In genomic region chr14:57390037-57390805, GRCh38 we compare ENCODE assay signal across 1 cellular context.
TF ChIP-seq lines count a peak whose summit lies in the region.

TSS of gene NAA30 (plus strand) at chr14:57390586. CDS start at chr14:57390958, 372 bp downstream.

TF ChIP-seq in K562, 482 proteins besides CTCF, POLR2A, EP300 and RAD21 (continued from another document and continues in another):
- 0 out of 2 replicates have a peak, but pooled peaks have one; percentile 6 for TF ChIP-seq MITF (IDR thresholded peaks at IDR 0.05)
- no peak for TF ChIP-seq ZNF589 (CRISPR knock-in tag; IDR thresholded peaks at IDR 0.05; ENCODE audit: low read depth)
- no peak for TF ChIP-seq PURB (CRISPR knock-in tag; IDR thresholded peaks at IDR 0.05; ENCODE audit: low read depth)
- no peak for TF ChIP-seq ZC3H11A (IDR thresholded peaks at IDR 0.05; ENCODE audit: low read depth, low read length)
- TF ChIP-seq ELF2 (CRISPR knock-in tag; IDR thresholded peaks at IDR 0.05), result no peak
- TF ChIP-seq ATF6 (CRISPR knock-in tag; IDR thresholded peaks at IDR 0.05), result no peak
- TF ChIP-seq SPI1 (IDR thresholded peaks at IDR 0.05; ENCODE audit: borderline replicate concordance, low read depth, low read length), result 0 out of 2 replicates have a peak, but pooled peaks have one; percentile 44
- no peak for TF ChIP-seq ZNF165 (CRISPR knock-in tag; IDR thresholded peaks at IDR 0.05; ENCODE audit: borderline replicate concordance)
- 0 out of 2 replicates have a peak, but pooled peaks have one; percentile 19 for TF ChIP-seq HDAC2 (IDR thresholded peaks at IDR 0.05)
- no peak for TF ChIP-seq ZNF76 (CRISPR knock-in tag; IDR thresholded peaks at IDR 0.05; ENCODE audit: borderline replicate concordance)
- no peak for TF ChIP-seq NCOA1 (IDR thresholded peaks at IDR 0.05; ENCODE audit: low read depth)
- peak in 1 of 2 experiments; percentile 38; a peak in 1 of 4 replicates for TF ChIP-seq HDAC1 (IDR thresholded peaks at IDR 0.05)
- TF ChIP-seq USF1 (CRISPR knock-in tag; IDR thresholded peaks at IDR 0.05), result no peak
- TF ChIP-seq CREB5 (CRISPR knock-in tag; IDR thresholded peaks at IDR 0.05), result no peak
- TF ChIP-seq TFAP4 (CRISPR knock-in tag; IDR thresholded peaks at IDR 0.05; ENCODE audit: borderline replicate concordance), result peak; percentile 96
- TF ChIP-seq FUS (optimal IDR thresholded peaks at IDR 0.05; ENCODE audit: low read depth, low read length), result no peak
- peak; percentile 54 for TF ChIP-seq SUPT5H (IDR thresholded peaks at IDR 0.05)
- no peak for TF ChIP-seq CHD2 (IDR thresholded peaks at IDR 0.05; ENCODE audit: low read depth, low read length)
- no peak for TF ChIP-seq SREBF2 (CRISPR knock-in tag; IDR thresholded peaks at IDR 0.05)
- TF ChIP-seq PHF8 (IDR thresholded peaks at IDR 0.05; ENCODE audit: borderline replicate concordance, low read length), result peak; percentile 63
- peak in 1 of 2 experiments; percentile 53; a peak in 2 of 4 replicates for TF ChIP-seq MAZ (CRISPR knock-in tag; conservative IDR thresholded peaks at IDR 0.05 in 1 of 2, IDR thresholded peaks at IDR 0.05 in 1 of 2)
- TF ChIP-seq CHD1 (IDR thresholded peaks at IDR 0.05; ENCODE audit: low read length), result no peak
- no peak for TF ChIP-seq ZNF79 (CRISPR knock-in tag; IDR thresholded peaks at IDR 0.05; ENCODE audit: low read depth)
- TF ChIP-seq RCOR1 (IDR thresholded peaks at IDR 0.05; ENCODE audit: borderline replicate concordance in 1 of 2, low read depth in 2 of 2, low read length in 2 of 2), result peak in 1 of 2 experiments; percentile 13; a peak in 1 of 4 replicates
- TF ChIP-seq ZBTB8A (IDR thresholded peaks at IDR 0.05; ENCODE audit: partially characterized antibody), result no peak
- TF ChIP-seq E2F6 (IDR thresholded peaks at IDR 0.05; ENCODE audit: borderline replicate concordance in 1 of 2, extremely low read depth in 1 of 2, insufficient read depth in 1 of 2, insufficient read length in 1 of 2, low read depth in 1 of 2, low read length in 1 of 2, poor library complexity in 1 of 2, severe bottlenecking in 1 of 2), result peak; percentile 29 to 39
- TF ChIP-seq POLR2AphosphoS5 (IDR thresholded peaks at IDR 0.05; ENCODE audit: control insufficient read depth, insufficient read depth, low read depth, low read length), result 0 out of 2 replicates have a peak, but pooled peaks have one; percentile 45
- 0 out of 2 replicates have a peak, but pooled peaks have one; percentile 6 for TF ChIP-seq ARID1B (IDR thresholded peaks at IDR 0.05)
- peak; percentile 67 for TF ChIP-seq TAF1 (IDR thresholded peaks at IDR 0.05; ENCODE audit: control insufficient read depth, extremely low read depth, insufficient read depth, low read length, severe bottlenecking)
- TF ChIP-seq CXXC5 (CRISPR knock-in tag; IDR thresholded peaks at IDR 0.05), result peak; percentile 49; the same call in 1 of the 2 replicates
- no peak for TF ChIP-seq KLF16 (IDR thresholded peaks at IDR 0.05)
- TF ChIP-seq KDM5B (IDR thresholded peaks at IDR 0.05; ENCODE audit: insufficient replicate concordance, low read depth, low read length), result peak; percentile 44
- TF ChIP-seq NCOA2 (IDR thresholded peaks at IDR 0.05; ENCODE audit: partially characterized antibody in 2 of 2), result no peak
- peak; percentile 64 to 77 for TF ChIP-seq MNT (conservative IDR thresholded peaks at IDR 0.05)
- TF ChIP-seq KLF1 (tag; IDR thresholded peaks at IDR 0.05), result no peak
- TF ChIP-seq KAT7 (CRISPR knock-in tag; IDR thresholded peaks at IDR 0.05; ENCODE audit: borderline replicate concordance), result no peak; the same call in 1 of the 2 replicates
- peak; percentile 73 for TF ChIP-seq MGA (IDR thresholded peaks at IDR 0.05)
- TF ChIP-seq SNAPC5 (CRISPR knock-in tag; IDR thresholded peaks at IDR 0.05), result no peak
- TF ChIP-seq ZNF253 (CRISPR knock-in tag; conservative IDR thresholded peaks at IDR 0.05), result no peak
- TF ChIP-seq CAMTA2 (CRISPR knock-in tag; conservative IDR thresholded peaks at IDR 0.05), result no peak
- peak; percentile 30; the same call in 1 of the 2 replicates for TF ChIP-seq JUND (IDR thresholded peaks at IDR 0.05; ENCODE audit: borderline replicate concordance, low read depth, low read length)
- TF ChIP-seq JUND (tag; IDR thresholded peaks at IDR 0.05; ENCODE audit: borderline replicate concordance, low read depth, low read length), result no peak
